In genomic region chr7:545470-545869, GRCh38 we compare ENCODE assay signal across 28 cellular contexts. TPM values are rescaled to one million over a fixed set of nuclear protein-coding genes. Genes with fewer than 3 reads are reported as not detected.
"Had no signal": no experiment of that assay in that cellular context is flagged by ENCODE, and none has a peak within 500 bp of the region (broad histone marks: within the 10 kb centered on the region; RNA-seq: fewer than 3 reads in every experiment).

No MANE protein-coding gene starts in this region.

- H3K27ac ChIP-seq: esophagus muscularis mucosa, foreskin keratinocyte, gastroesophageal sphincter, heart right ventricle, neutrophil, pancreas, right lobe of liver, thyroid gland, vagina had no signal

- ATAC-seq: foreskin keratinocyte; gastroesophageal sphincter; heart right ventricle; left colon; naive thymus-derived CD8-positive, alpha-beta T cell; pancreas; right lobe of liver; stimulated activated naive CD8-positive, alpha-beta T cell treated with anti-CD3 and anti-CD28 coated beads, Interleukin-15, amount 100 ng/mL, for 72 hours had no signal

- H3K9me3 ChIP-seq: esophagus muscularis mucosa, gastroesophageal sphincter, neutrophil, pancreas, right lobe of liver, thyroid gland, vagina had no signal

- H3K4me1 ChIP-seq: pancreas, right lobe of liver had no signal

- H3K4me3 ChIP-seq: coronary artery, esophagus muscularis mucosa, gastroesophageal sphincter, heart right ventricle, pancreas, right lobe of liver, thyroid gland, vagina had no signal

- H3K36me3 ChIP-seq: heart right ventricle, neutrophil, pancreas, right lobe of liver, thyroid gland, vagina had no signal

- H3K4me3 Mint-ChIP-seq: naive thymus-derived CD8-positive, alpha-beta T cell; neural crest cell; stimulated activated naive CD8-positive, alpha-beta T cell treated with anti-CD3 and anti-CD28 coated beads, Interleukin-15, amount 100 ng/mL, for 72 hours had no signal

- H3K27me3 Mint-ChIP-seq: naive thymus-derived CD8-positive, alpha-beta T cell; stimulated activated naive CD8-positive, alpha-beta T cell treated with anti-CD3 and anti-CD28 coated beads, Interleukin-15, amount 100 ng/mL, for 72 hours had no signal

- H3K27me3 ChIP-seq: esophagus muscularis mucosa, foreskin keratinocyte, gastroesophageal sphincter, heart right ventricle, neutrophil, pancreas, right lobe of liver, thyroid gland, vagina had no signal

- H3K9me3 Mint-ChIP-seq: neural crest cell had no signal

- DNase-seq: dermis blood vessel endothelial cell; effector memory CD4-positive, alpha-beta T cell; foreskin keratinocyte; heart right ventricle; hippocampal formation; kidney glomerular epithelial cell; left colon; mesenchymal stem cell; midbrain; naive thymus-derived CD8-positive, alpha-beta T cell; retina; right lobe of liver; small intestine; stimulated activated CD4-positive, alpha-beta T cell treated with anti-CD3 and anti-CD28 coated beads, Interleukin-12 subunit alpha, Interleukin-12 subunit beta, amount 100 ng/mL, for 4 hours; stimulated activated CD4-positive, alpha-beta T cell treated with anti-CD3 and anti-CD28 coated beads, Interleukin-1b, Interleukin-23, amount 100 ng/mL, for 48 hours; stimulated activated CD4-positive, alpha-beta T cell treated with anti-CD3 and anti-CD28 coated beads, Interleukin-4, amount 100 ng/mL, for 1 hour; stimulated activated CD8-positive, alpha-beta memory T cell treated with anti-CD3 and anti-CD28 coated beads, Interleukin-4, amount 100 ng/mL, for 48 hours; stimulated activated naive CD4-positive, alpha-beta T cell; stimulated activated naive CD8-positive, alpha-beta T cell treated with anti-CD3 and anti-CD28 coated beads, Interleukin-15, amount 100 ng/mL, for 72 hours; thyroid gland; trophoblast cell had no signal

RNA-seq across cellular contexts. Expression of gene PDGFA, which starts 25.8 kb away (rescaled TPM):
- polyA plus RNA-seq: naive thymus-derived CD8-positive, alpha-beta T cell had no signal
